In genomic region chr2:27270680-27271079, GRCh38 we compare ENCODE assay signal across 19 cellular contexts. TPM values are rescaled to one million over a fixed set of nuclear protein-coding genes. Genes with fewer than 3 reads are reported as not detected.
DNase-seq lines count a peak whose midpoint lies in the region; ATAC-seq, FAIRE-seq and TF ChIP-seq lines count a peak whose summit lies in the region.
"Had no signal": no experiment of that assay in that cellular context is flagged by ENCODE, and none has a peak within 500 bp of the region (broad histone marks: within the 10 kb centered on the region; RNA-seq: fewer than 3 reads in every experiment).

No MANE protein-coding gene starts in this region.

- TF ChIP-seq POLR2A in K562 (conservative IDR thresholded peaks at IDR 0.05) (no peak), spleen (IDR thresholded peaks at IDR 0.05) (no peak)

- peak overlapping the region; percentile 76 to 78 for H3K27ac ChIP-seq in right atrium auricular region
- no peak overlapping the region for H3K27ac ChIP-seq in right cardiac atrium (ENCODE audit: low read length)
- H3K27ac ChIP-seq in K562 (ENCODE audit: extremely low read depth, low read depth, low read length), result no peak overlapping the region
- H3K27ac ChIP-seq in spleen, result no peak overlapping the region
- H3K27ac ChIP-seq in tibial artery, result no peak overlapping the region
- H3K27ac ChIP-seq: 22Rv1, HL-60 had no signal

- FAIRE-seq in K562 (lab: Jason Lieb, UNC), result no peak
- FAIRE-seq: GM18507 had no signal

- no peak overlapping the region for H3K4me3 Mint-ChIP-seq in activated CD8-positive, alpha-beta T cell treated with anti-CD3 and anti-CD28 coated beads for 36 hours
- no peak overlapping the region for H3K4me3 Mint-ChIP-seq in activated CD8-positive, alpha-beta T cell treated with anti-CD3 and anti-CD28 coated beads, Interleukin-2, amount 10 ng/mL, durations not matched to agents 7 days and 5 days
- H3K4me3 Mint-ChIP-seq: CD14-positive monocyte; CD8-positive, alpha-beta memory T cell had no signal

- intact Hi-C loops in activated CD8-positive, alpha-beta T cell treated with anti-CD3 and anti-CD28 coated beads for 36 hours (cut with micrococcal nuclease), result no loop called here
- intact Hi-C loops in right cardiac atrium (cut with DNase I) (no loop called here), K562 (cut with micrococcal nuclease) (no loop called here), spleen (cut with DNase I; ENCODE audit: low total_unique reads) (loop anchor here (10.0 kb wide), 1 partner anchor 306 kb away; no protein-coding TSS in a partner anchor), tibial artery (cut with DNase I; ENCODE audit: low total_unique reads) (no loop called here)

- H3K4me1 ChIP-seq in right atrium auricular region, result peaks cover 0 to 26% of the 10 kb centered on the region in 2 donors
- H3K4me1 ChIP-seq in right cardiac atrium (ENCODE audit: control insufficient read depth, insufficient read depth, low read length), result peaks cover 6% of the 10 kb centered on the region
- peaks cover 10 to 19% of the 10 kb centered on the region in 2 experiments for H3K4me1 ChIP-seq in K562 (replicated peaks in 1 of 2; ENCODE audit: control insufficient read depth in 2 of 2, insufficient read depth in 2 of 2, low read length in 2 of 2)
- H3K4me1 ChIP-seq in spleen, result no peaks in the 10 kb centered on the region
- no peaks in the 10 kb centered on the region for H3K4me1 ChIP-seq in tibial artery
- H3K4me1 ChIP-seq: Caco-2 had no signal

- in situ Hi-C loops in K562 (cut with MboI), result no loop called here

- H3K27me3 Mint-ChIP-seq in activated CD8-positive, alpha-beta T cell treated with anti-CD3 and anti-CD28 coated beads for 36 hours, result peaks cover 4% of the 10 kb centered on the region
- peaks cover 12% of the 10 kb centered on the region for H3K27me3 Mint-ChIP-seq in activated CD8-positive, alpha-beta T cell treated with anti-CD3 and anti-CD28 coated beads, Interleukin-2, amount 10 ng/mL, durations not matched to agents 7 days and 5 days (ENCODE audit: low read depth)

- no peak overlapping the region for H2AFZ ChIP-seq in K562 (ENCODE audit: low read depth, low read length)

- H3K79me2 ChIP-seq in K562 (ENCODE audit: control insufficient read depth, insufficient read depth, low read length), result no peaks in the 10 kb centered on the region

- CTCF ChIA-PET in activated CD8-positive, alpha-beta T cell treated with anti-CD3 and anti-CD28 coated beads for 36 hours (lab: Charles Lee), result interaction anchor here (0.6 to 4.4 kb wide), 4 partner anchors 10 to 32 kb away, joined by 3 to 30 read pairs (median 6); no protein-coding TSS in a partner anchor
- CTCF ChIA-PET in activated CD8-positive, alpha-beta T cell treated with anti-CD3 and anti-CD28 coated beads, Interleukin-2, amount 10 ng/mL, durations not matched to agents 7 days and 5 days (lab: Charles Lee), result interaction anchor here (1.0 to 4.9 kb wide), 3 partner anchors 11 to 33 kb away, joined by 3 to 44 read pairs (median 4); partner anchors contain the start of gene TRIM54
- CTCF ChIA-PET in K562 (lab: Yijun Ruan, JAX; ENCODE audit: low intra/inter-chr PET ratio), result no interaction called here

- POLR2A ChIA-PET in activated CD8-positive, alpha-beta T cell treated with anti-CD3 and anti-CD28 coated beads for 36 hours (lab: Charles Lee), result interaction anchor here (1.4 kb wide), 1 partner anchor 23 kb away, joined by 3 read pairs; no protein-coding TSS in a partner anchor
- POLR2A ChIA-PET in activated CD8-positive, alpha-beta T cell treated with anti-CD3 and anti-CD28 coated beads, Interleukin-2, amount 10 ng/mL, durations not matched to agents 7 days and 5 days (lab: Charles Lee), result no interaction called here
- POLR2A ChIA-PET in K562 (lab: Yijun Ruan, JAX), result interaction anchor here (0.5 to 1.5 kb wide), 5 partner anchors 9 to 92 kb away, joined by 3 to 6 read pairs (median 3); no protein-coding TSS in a partner anchor

- no peaks in the 10 kb centered on the region for H3K9me3 Mint-ChIP-seq in activated CD8-positive, alpha-beta T cell treated with anti-CD3 and anti-CD28 coated beads for 36 hours
- no peaks in the 10 kb centered on the region for H3K9me3 Mint-ChIP-seq in activated CD8-positive, alpha-beta T cell treated with anti-CD3 and anti-CD28 coated beads, Interleukin-2, amount 10 ng/mL, durations not matched to agents 7 days and 5 days (ENCODE audit: insufficient read depth)
- H3K9me3 Mint-ChIP-seq: CD8-positive, alpha-beta memory T cell had no signal

- H3K4me2 ChIP-seq in K562 (ENCODE audit: insufficient read depth, low read length), result no peak overlapping the region

- H3K9ac ChIP-seq in K562 (ENCODE audit: insufficient read depth in 1 of 2, low read depth in 2 of 2, low read length in 2 of 2), result no peak overlapping the region; a peak in 1 of 4 replicates

- no peak for TF ChIP-seq CTCF in activated CD8-positive, alpha-beta T cell treated with anti-CD3 and anti-CD28 coated beads for 36 hours (IDR thresholded peaks at IDR 0.05)
- TF ChIP-seq CTCF in right atrium auricular region (IDR thresholded peaks at IDR 0.05), result no peak
- TF ChIP-seq CTCF in K562 (IDR thresholded peaks at IDR 0.05 in 2 of 3, conservative IDR thresholded peaks at IDR 0.05 in 1 of 3; ENCODE audit: insufficient read depth in 2 of 3, low read depth in 1 of 3, low read length in 3 of 3), result no peak; a peak in 1 of 6 replicates
- no peak for TF ChIP-seq CTCF in spleen (IDR thresholded peaks at IDR 0.05 in 8 of 11, conservative IDR thresholded peaks at IDR 0.05 in 3 of 11)
- no peak for TF ChIP-seq CTCF in tibial artery (IDR thresholded peaks at IDR 0.05)

- H3K9me3 ChIP-seq in right atrium auricular region (no peaks in the 10 kb centered on the region), right cardiac atrium (ENCODE audit: control insufficient read depth, low read length) (no peaks in the 10 kb centered on the region), K562 (replicated peaks; ENCODE audit: control insufficient read depth, insufficient read depth, low read depth, low read length) (no peaks in the 10 kb centered on the region), spleen (no peaks in the 10 kb centered on the region), tibial artery (no peaks in the 10 kb centered on the region)
- H3K9me3 ChIP-seq: Caco-2 had no signal

- no peak overlapping the region for H3K4me3 ChIP-seq in right atrium auricular region
- H3K4me3 ChIP-seq in right cardiac atrium (ENCODE audit: low read length), result no peak overlapping the region
- no peak overlapping the region for H3K4me3 ChIP-seq in K562
- H3K4me3 ChIP-seq in spleen, result no peak overlapping the region
- H3K4me3 ChIP-seq in tibial artery, result no peak overlapping the region

- TF ChIP-seq EP300 in K562 (IDR thresholded peaks at IDR 0.05; ENCODE audit: low read length), result no peak

- no peaks in the 10 kb centered on the region; the same call in 1 of the 2 replicates for H4K20me1 ChIP-seq in K562 (replicated peaks; ENCODE audit: control insufficient read depth, insufficient read depth, low read length)

- no TSS peak for BruUV-seq in K562 (replicated peaks; lab: Mats Ljungman, UMichigan)

- H3K36me3 ChIP-seq in right atrium auricular region (no peaks in the 10 kb centered on the region), K562 (ENCODE audit: control insufficient read depth, insufficient read depth, low read length) (no peaks in the 10 kb centered on the region), spleen (no peaks in the 10 kb centered on the region), tibial artery (no peaks in the 10 kb centered on the region)

- H3K36me3 Mint-ChIP-seq in activated CD8-positive, alpha-beta T cell treated with anti-CD3 and anti-CD28 coated beads for 36 hours (ENCODE audit: low read depth), result no peaks in the 10 kb centered on the region
- no peaks in the 10 kb centered on the region for H3K36me3 Mint-ChIP-seq in activated CD8-positive, alpha-beta T cell treated with anti-CD3 and anti-CD28 coated beads, Interleukin-2, amount 10 ng/mL, durations not matched to agents 7 days and 5 days (ENCODE audit: low read depth)
- H3K36me3 Mint-ChIP-seq: CD8-positive, alpha-beta memory T cell had no signal

- peak; percentile 49 for ATAC-seq in activated CD8-positive, alpha-beta T cell treated with anti-CD3 and anti-CD28 coated beads for 36 hours
- ATAC-seq in activated CD8-positive, alpha-beta T cell treated with anti-CD3 and anti-CD28 coated beads, Interleukin-2, amount 10 ng/mL, durations not matched to agents 7 days and 5 days, result no peak
- ATAC-seq in right cardiac atrium, result no peak
- no peak for ATAC-seq in K562

- no peaks in the 10 kb centered on the region for H3K9me1 ChIP-seq in K562 (ENCODE audit: control insufficient read depth, insufficient read depth, low read length)

- no peaks in the 10 kb centered on the region for H3K27me3 ChIP-seq in right atrium auricular region
- no peaks in the 10 kb centered on the region for H3K27me3 ChIP-seq in right cardiac atrium (ENCODE audit: control insufficient read depth, insufficient read depth)
- H3K27me3 ChIP-seq in K562 (ENCODE audit: control insufficient read depth in 2 of 2, insufficient read depth in 2 of 2, low read length in 2 of 2), result peaks cover 5% of the 10 kb centered on the region in 2 experiments; a peak in 2 of 5 replicates
- peaks cover 0 to 40% (median 3%) of the 10 kb centered on the region in 7 donors for H3K27me3 ChIP-seq in spleen (replicated peaks in 1 of 7)
- H3K27me3 ChIP-seq in tibial artery, result peaks cover 0 to 31% of the 10 kb centered on the region in 2 donors

- peak; percentile 13 for DNase-seq in activated CD8-positive, alpha-beta T cell treated with anti-CD3 and anti-CD28 coated beads for 36 hours
- DNase-seq in activated CD8-positive, alpha-beta T cell treated with anti-CD3 and anti-CD28 coated beads, Interleukin-2, amount 10 ng/mL, durations not matched to agents 7 days and 5 days, result no peak
- DNase-seq in right atrium auricular region (ENCODE audit: low spot score), result no peak
- DNase-seq in right cardiac atrium, result no peak
- no peak for DNase-seq in K562 (ENCODE audit: extremely low read depth in 1 of 4, low spot score in 3 of 4)
- no peak for DNase-seq in activated T-cell treated with anti-CD3 and anti-CD28 coated beads, Interleukin-2, amount 50 U/mL, for 1 hour
- no peak for DNase-seq in spleen
- no peak for DNase-seq in tibial artery
- DNase-seq: Caco-2; CD8-positive, alpha-beta memory T cell; DND-41; GF-D8; HCEC 1CT had no signal

- no peak overlapping the region for H3K27ac Mint-ChIP-seq in activated CD8-positive, alpha-beta T cell treated with anti-CD3 and anti-CD28 coated beads for 36 hours
- H3K27ac Mint-ChIP-seq in activated CD8-positive, alpha-beta T cell treated with anti-CD3 and anti-CD28 coated beads, Interleukin-2, amount 10 ng/mL, durations not matched to agents 7 days and 5 days, result no peak overlapping the region
- H3K27ac Mint-ChIP-seq: CD14-positive monocyte; CD8-positive, alpha-beta memory T cell had no signal

- H3K4me1 Mint-ChIP-seq in activated CD8-positive, alpha-beta T cell treated with anti-CD3 and anti-CD28 coated beads for 36 hours (ENCODE audit: low read depth), result no peaks in the 10 kb centered on the region
- peaks cover 9% of the 10 kb centered on the region for H3K4me1 Mint-ChIP-seq in activated CD8-positive, alpha-beta T cell treated with anti-CD3 and anti-CD28 coated beads, Interleukin-2, amount 10 ng/mL, durations not matched to agents 7 days and 5 days (ENCODE audit: low read depth)
- H3K4me1 Mint-ChIP-seq: CD14-positive monocyte; CD8-positive, alpha-beta memory T cell had no signal

- no peak for TF ChIP-seq RAD21 in K562 (CRISPR knock-in tag; conservative IDR thresholded peaks at IDR 0.05 in 1 of 2, IDR thresholded peaks at IDR 0.05 in 1 of 2)

- WGBS in right cardiac atrium, result 56% methylated on average over 2 of the region's 2 CpGs
- WGBS in K562 (ENCODE audit: insufficient coverage, low coverage, missing lambda C conversion rate), result 27% methylated on average over 2 of the region's 2 CpGs
- WGBS in spleen, 5 donors, result 52 to 64% (median 54%) methylated on average over 2 of the region's 2 CpGs

RNA-seq across cellular contexts. Expression of gene DNAJC5G, which starts 4.6 kb away (rescaled TPM):
- not detected for total RNA-seq in activated CD8-positive, alpha-beta T cell treated with anti-CD3 and anti-CD28 coated beads for 36 hours
- total RNA-seq in activated CD8-positive, alpha-beta T cell treated with anti-CD3 and anti-CD28 coated beads, Interleukin-2, amount 10 ng/mL, durations not matched to agents 7 days and 5 days, result not detected
- total RNA-seq in right atrium auricular region (under 1 TPM; 0.59 to 0.94 TPM), right cardiac atrium (1 to 10 TPM; 1.3 to 3.0 (median 1.8) TPM), K562 (2014; rRNA removed) (not detected in 2 replicates), K562 (2014; rRNA removed; fragmentation: Illumina TruSeq; extraction: Trizol) (not detected in 2 replicates), K562 (2015; rRNA removed; fragmentation: Illumina TruSeq; extraction: Trizol) (not detected in 2 replicates), K562 (2021) (not detected in 2 replicates), spleen (not detected)
- polyA plus RNA-seq in right cardiac atrium (2.2 TPM), K562 (2011; rRNA removed) (not detected in 2 replicates), K562 (2014; fragmentation: Illumina TruSeq; extraction: Trizol) (not detected in 2 replicates), K562 (2014; fragmentation: Nextera tagmentation; extraction: Ambion mirVana) (not detected), K562 (2014; rRNA removed) (0.43 TPM in 1 of 2 replicates, not detected in the other), spleen (not detected)
- 0.35 TPM in 1 of 2 replicates, not detected in the other for total RNA-seq in K562 (2011; cell fraction: chromatin; rRNA removed; ENCODE audit: low replicate concordance)
- total RNA-seq in K562 (2011; cell fraction: nucleolus; rRNA removed), result not detected in 2 replicates
- not detected in 2 replicates for total RNA-seq in K562 (2011; cell fraction: nucleoplasm; rRNA removed)
- polyA plus RNA-seq in K562 (2011; cell fraction: cytosol; rRNA removed), result not detected in 2 replicates
- 0.15 and 0.37 TPM in 2 replicates for polyA plus RNA-seq in K562 (2011; cell fraction: nucleus; rRNA removed)
- polyA plus RNA-seq in K562 (2012), result 0.08 TPM in 1 of 2 replicates, not detected in the other
- not detected in 2 replicates for polyA minus RNA-seq in K562 (2011; rRNA and poly(A)+ RNA removed)
- polyA minus RNA-seq in K562 (2011; cell fraction: cytosol; rRNA and poly(A)+ RNA removed), result not detected in 2 replicates
- polyA minus RNA-seq in K562 (2011; cell fraction: nucleus; rRNA and poly(A)+ RNA removed), result not detected in 2 replicates
- total RNA-seq: CD8-positive, alpha-beta memory T cell; H4 had no signal
- polyA plus RNA-seq: BJ; CD14-positive monocyte; CD8-positive, alpha-beta memory T cell had no signal

RNA-seq across cellular contexts. Expression of gene SLC30A3, which starts 7.8 kb away (rescaled TPM):
- under 1 TPM; 0.32 to 0.43 TPM for total RNA-seq in activated CD8-positive, alpha-beta T cell treated with anti-CD3 and anti-CD28 coated beads for 36 hours
- not detected for total RNA-seq in activated CD8-positive, alpha-beta T cell treated with anti-CD3 and anti-CD28 coated beads, Interleukin-2, amount 10 ng/mL, durations not matched to agents 7 days and 5 days
- total RNA-seq in right atrium auricular region (1 to 10 TPM; 5.7 to 9.4 TPM), right cardiac atrium (10 to 100 TPM in 1 of 4 donors, 1 to 10 TPM in 3; 9.4 to 17.3 (median 9.6) TPM), K562 (2014; rRNA removed) (0.68 and 2.4 TPM in 2 replicates), K562 (2014; rRNA removed; fragmentation: Illumina TruSeq; extraction: Trizol) (0.10 and 0.36 TPM in 2 replicates), K562 (2015; rRNA removed; fragmentation: Illumina TruSeq; extraction: Trizol) (0.41 and 0.58 TPM in 2 replicates), K562 (2021) (2.0 and 2.2 TPM in 2 replicates), spleen (under 1 TPM in 2 of 7 donors, not detected in 5; 0.32 to 0.34 TPM)
- polyA plus RNA-seq in right cardiac atrium (7.3 TPM), K562 (2011; rRNA removed) (1.2 and 3.1 TPM in 2 replicates), K562 (2014; fragmentation: Illumina TruSeq; extraction: Trizol) (1.1 and 2.2 TPM in 2 replicates), K562 (2014; fragmentation: Nextera tagmentation; extraction: Ambion mirVana) (under 1 TPM in 1 of 2 experiments, not detected in 1; 0.03 TPM), K562 (2014; rRNA removed) (2.3 and 2.7 TPM in 2 replicates), spleen (under 1 TPM; 0.05 to 0.16 (median 0.07) TPM)
- 4.4 and 10.5 TPM in 2 replicates for total RNA-seq in K562 (2011; cell fraction: chromatin; rRNA removed; ENCODE audit: low replicate concordance)
- total RNA-seq in K562 (2011; cell fraction: nucleolus; rRNA removed), result 4.5 and 6.7 TPM in 2 replicates
- 6.2 and 8.4 TPM in 2 replicates for total RNA-seq in K562 (2011; cell fraction: nucleoplasm; rRNA removed)
- 5.3 and 8.9 TPM in 2 replicates for polyA plus RNA-seq in K562 (2011; cell fraction: cytosol; rRNA removed)
- polyA plus RNA-seq in K562 (2011; cell fraction: nucleus; rRNA removed), result 12.9 and 17.5 TPM in 2 replicates
- 1.6 and 2.0 TPM in 2 replicates for polyA plus RNA-seq in K562 (2012)
- 1.2 and 1.4 TPM in 2 replicates for polyA minus RNA-seq in K562 (2011; rRNA and poly(A)+ RNA removed)
- polyA minus RNA-seq in K562 (2011; cell fraction: cytosol; rRNA and poly(A)+ RNA removed), result 2.7 and 3.5 TPM in 2 replicates
- 1.9 and 2.3 TPM in 2 replicates for polyA minus RNA-seq in K562 (2011; cell fraction: nucleus; rRNA and poly(A)+ RNA removed)
- polyA plus RNA-seq: CD14-positive monocyte; CD8-positive, alpha-beta memory T cell had no signal

RNA-seq across cellular contexts. Expression of gene TRIM54, which starts 11.5 kb away (rescaled TPM):
- total RNA-seq in activated CD8-positive, alpha-beta T cell treated with anti-CD3 and anti-CD28 coated beads for 36 hours, result under 1 TPM; 0.16 to 0.23 TPM
- under 1 TPM; 0.26 to 0.31 TPM for total RNA-seq in activated CD8-positive, alpha-beta T cell treated with anti-CD3 and anti-CD28 coated beads, Interleukin-2, amount 10 ng/mL, durations not matched to agents 7 days and 5 days
- total RNA-seq in right atrium auricular region (100 to 1,000 TPM in 1 of 2 donors, 10 to 100 TPM in 1; 97.2 to 136 TPM), right cardiac atrium (100 to 1,000 TPM; 101 to 188 (median 149) TPM), K562 (2014; rRNA removed) (not detected in 2 replicates), K562 (2014; rRNA removed; fragmentation: Illumina TruSeq; extraction: Trizol) (not detected in 2 replicates), K562 (2015; rRNA removed; fragmentation: Illumina TruSeq; extraction: Trizol) (not detected in 2 replicates), K562 (2021) (not detected in 2 replicates), spleen (1 to 10 TPM in 1 of 7 donors, under 1 TPM in 5, not detected in 1; 0.23 to 3.1 (median 0.48) TPM)
- polyA plus RNA-seq in right cardiac atrium (144 TPM), K562 (2011; rRNA removed) (not detected in 2 replicates), K562 (2014; fragmentation: Illumina TruSeq; extraction: Trizol) (not detected in 2 replicates), K562 (2014; fragmentation: Nextera tagmentation; extraction: Ambion mirVana) (not detected), K562 (2014; rRNA removed) (not detected in 2 replicates), spleen (under 1 TPM; 0.22 to 0.77 (median 0.49) TPM)
- 0.32 TPM in 1 of 2 replicates, not detected in the other for total RNA-seq in K562 (2011; cell fraction: chromatin; rRNA removed; ENCODE audit: low replicate concordance)
- total RNA-seq in K562 (2011; cell fraction: nucleolus; rRNA removed), result not detected in 2 replicates
- total RNA-seq in K562 (2011; cell fraction: nucleoplasm; rRNA removed), result not detected in 2 replicates
- not detected in 2 replicates for polyA plus RNA-seq in K562 (2011; cell fraction: cytosol; rRNA removed)
- 0.08 TPM in 1 of 2 replicates, not detected in the other for polyA plus RNA-seq in K562 (2011; cell fraction: nucleus; rRNA removed)
- 0.08 TPM in 1 of 2 replicates, not detected in the other for polyA plus RNA-seq in K562 (2012)
- polyA minus RNA-seq in K562 (2011; rRNA and poly(A)+ RNA removed), result not detected in 2 replicates
- not detected in 2 replicates for polyA minus RNA-seq in K562 (2011; cell fraction: cytosol; rRNA and poly(A)+ RNA removed)
- polyA minus RNA-seq in K562 (2011; cell fraction: nucleus; rRNA and poly(A)+ RNA removed), result not detected in 2 replicates
- polyA plus RNA-seq: BJ; CD14-positive monocyte; CD8-positive, alpha-beta memory T cell had no signal

RNA-seq across cellular contexts. Expression of gene UCN, which starts 37.6 kb away (rescaled TPM):
- 1 to 10 TPM; 2.5 to 2.7 TPM for total RNA-seq in activated CD8-positive, alpha-beta T cell treated with anti-CD3 and anti-CD28 coated beads for 36 hours
- total RNA-seq in activated CD8-positive, alpha-beta T cell treated with anti-CD3 and anti-CD28 coated beads, Interleukin-2, amount 10 ng/mL, durations not matched to agents 7 days and 5 days, result 1 to 10 TPM; 2.2 to 2.6 TPM
- total RNA-seq in right atrium auricular region (1 to 10 TPM in 1 of 2 donors, under 1 TPM in 1; 0.74 to 2.6 TPM), right cardiac atrium (1 to 10 TPM in 3 of 4 donors, under 1 TPM in 1; 0.96 to 3.3 (median 1.5) TPM), K562 (2014; rRNA removed) (2.7 and 2.8 TPM in 2 replicates), K562 (2014; rRNA removed; fragmentation: Illumina TruSeq; extraction: Trizol) (0.25 TPM in 1 of 2 replicates, not detected in the other), K562 (2015; rRNA removed; fragmentation: Illumina TruSeq; extraction: Trizol) (0.64 and 0.65 TPM in 2 replicates), K562 (2021) (2.2 and 2.6 TPM in 2 replicates), spleen (1 to 10 TPM; 1.9 to 3.9 (median 2.4) TPM)
- polyA plus RNA-seq in right cardiac atrium (0.72 TPM), K562 (2011; rRNA removed) (0.43 and 0.53 TPM in 2 replicates), K562 (2014; fragmentation: Illumina TruSeq; extraction: Trizol) (0.30 and 0.39 TPM in 2 replicates), K562 (2014; fragmentation: Nextera tagmentation; extraction: Ambion mirVana) (under 1 TPM; 0.10 to 0.28 TPM), K562 (2014; rRNA removed) (0.96 and 1.5 TPM in 2 replicates), spleen (1 to 10 TPM; 2.5 to 4.4 (median 3.4) TPM)
- total RNA-seq in K562 (2011; cell fraction: chromatin; rRNA removed; ENCODE audit: low replicate concordance), result 2.2 and 3.1 TPM in 2 replicates
- total RNA-seq in K562 (2011; cell fraction: nucleolus; rRNA removed), result 5.2 and 5.7 TPM in 2 replicates
- total RNA-seq in K562 (2011; cell fraction: nucleoplasm; rRNA removed), result 1.5 and 2.2 TPM in 2 replicates
- polyA plus RNA-seq in K562 (2011; cell fraction: cytosol; rRNA removed), result 0.53 and 3.9 TPM in 2 replicates
- polyA plus RNA-seq in K562 (2011; cell fraction: nucleus; rRNA removed), result 3.2 and 7.5 TPM in 2 replicates
- 1.1 and 5.5 TPM in 2 replicates for polyA plus RNA-seq in K562 (2012)
- not detected in 2 replicates for polyA minus RNA-seq in K562 (2011; rRNA and poly(A)+ RNA removed)
- polyA minus RNA-seq in K562 (2011; cell fraction: cytosol; rRNA and poly(A)+ RNA removed), result 1.1 TPM in 1 of 2 replicates, not detected in the other
- polyA minus RNA-seq in K562 (2011; cell fraction: nucleus; rRNA and poly(A)+ RNA removed), result 0.89 and 1.8 TPM in 2 replicates
- total RNA-seq: Caco-2, H4 had no signal

RNA-seq across cellular contexts. Expression of gene MPV17, which starts 52.2 kb away (rescaled TPM):
- total RNA-seq in activated CD8-positive, alpha-beta T cell treated with anti-CD3 and anti-CD28 coated beads for 36 hours, result 10 to 100 TPM; 72.3 to 85.1 TPM
- 10 to 100 TPM; 78.0 to 80.5 TPM for total RNA-seq in activated CD8-positive, alpha-beta T cell treated with anti-CD3 and anti-CD28 coated beads, Interleukin-2, amount 10 ng/mL, durations not matched to agents 7 days and 5 days
- 10 to 100 TPM; 73.9 to 74.3 TPM for total RNA-seq in right atrium auricular region
- total RNA-seq in right cardiac atrium, result 10 to 100 TPM; 40.3 to 77.1 (median 56.4) TPM
- polyA plus RNA-seq in right cardiac atrium, result 98.2 TPM
- 288 and 498 TPM in 2 replicates for total RNA-seq in K562 (2011; cell fraction: chromatin; rRNA removed; ENCODE audit: low replicate concordance)
- 229 and 251 TPM in 2 replicates for total RNA-seq in K562 (2011; cell fraction: nucleolus; rRNA removed)
- total RNA-seq in K562 (2011; cell fraction: nucleoplasm; rRNA removed), result 296 and 427 TPM in 2 replicates
- total RNA-seq in K562 (2014; rRNA removed), result 54.7 and 74.5 TPM in 2 replicates
- total RNA-seq in K562 (2014; rRNA removed; fragmentation: Illumina TruSeq; extraction: Trizol), result 60.4 and 69.2 TPM in 2 replicates
- 70.2 and 70.9 TPM in 2 replicates for total RNA-seq in K562 (2015; rRNA removed; fragmentation: Illumina TruSeq; extraction: Trizol)
- total RNA-seq in K562 (2021), result 66.8 and 71.2 TPM in 2 replicates
- 140 and 144 TPM in 2 replicates for polyA plus RNA-seq in K562 (2011; rRNA removed)
- 190 and 249 TPM in 2 replicates for polyA plus RNA-seq in K562 (2011; cell fraction: cytosol; rRNA removed)
- polyA plus RNA-seq in K562 (2011; cell fraction: nucleus; rRNA removed), result 280 and 330 TPM in 2 replicates
- polyA plus RNA-seq in K562 (2012), result 99.4 and 107 TPM in 2 replicates
- 107 and 134 TPM in 2 replicates for polyA plus RNA-seq in K562 (2014; fragmentation: Illumina TruSeq; extraction: Trizol)
- 10 to 100 TPM; 69.8 to 81.8 TPM for polyA plus RNA-seq in K562 (2014; fragmentation: Nextera tagmentation; extraction: Ambion mirVana)
- polyA plus RNA-seq in K562 (2014; rRNA removed), result 65.3 and 67.2 TPM in 2 replicates
- 141 and 162 TPM in 2 replicates for polyA minus RNA-seq in K562 (2011; rRNA and poly(A)+ RNA removed)
- polyA minus RNA-seq in K562 (2011; cell fraction: cytosol; rRNA and poly(A)+ RNA removed), result 56.1 and 78.0 TPM in 2 replicates
- 58.2 and 79.0 TPM in 2 replicates for polyA minus RNA-seq in K562 (2011; cell fraction: nucleus; rRNA and poly(A)+ RNA removed)
- 100 to 1,000 TPM in 1 of 7 donors, 10 to 100 TPM in 6; 58.0 to 101 (median 73.9) TPM for total RNA-seq in spleen
- 10 to 100 TPM; 78.8 to 83.1 (median 81.7) TPM for polyA plus RNA-seq in spleen

Comparison
In these comparisons a context has a peak if more than half of its experiments do, and no peak if none do; other contexts are left out.
1. H3K27ac ChIP-seq: peak in right atrium auricular region (2 of 2); none in right cardiac atrium (single experiment), K562 (single experiment), spleen (0 of 8) and tibial artery (0 of 2).
2. RNA of gene TRIM54, which starts 11.5 kb away (total RNA-seq): 101 to 188 TPM in right cardiac atrium and 97.2 to 136 TPM in right atrium auricular region; 0.26 to 0.31 TPM in activated CD8-positive, alpha-beta T cell treated with anti-CD3 and anti-CD28 coated beads, Interleukin-2, amount 10 ng/mL, durations not matched to agents 7 days and 5 days, 0.23 to 3.1 TPM in spleen, 0.16 to 0.23 TPM in activated CD8-positive, alpha-beta T cell treated with anti-CD3 and anti-CD28 coated beads for 36 hours and 0.32 TPM in K562; every median in the first group is over 10 times any median in the second.